18 cellular contexts compared by ENCODE assay signal in the genomic region with DNA sequence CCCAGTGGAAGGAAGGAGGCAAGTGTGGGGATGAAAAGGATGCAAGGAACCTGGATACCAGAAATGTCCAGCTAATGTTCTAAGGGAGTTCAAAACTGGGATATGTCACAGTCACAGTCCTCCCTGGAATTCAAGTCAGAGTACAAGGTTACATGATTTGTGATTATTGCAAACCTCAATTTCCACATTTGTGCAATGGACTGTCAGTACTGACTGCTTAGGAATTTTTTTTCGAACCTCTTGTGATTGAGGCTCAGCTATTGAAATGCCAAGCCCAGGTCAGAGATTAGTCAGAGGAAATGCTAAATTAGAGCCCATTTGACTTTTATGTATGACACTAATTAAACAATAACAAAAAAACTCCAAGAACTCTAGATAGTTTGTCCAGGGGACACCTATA.
DNase-seq lines count a peak whose midpoint lies in the region; ATAC-seq and TF ChIP-seq lines count a peak whose summit lies in the region.
"Had no signal": no experiment of that assay in that cellular context is flagged by ENCODE, and none has a peak within 500 bp of the region (broad histone marks: within the 10 kb centered on the region; RNA-seq: fewer than 3 reads in every experiment).

No MANE protein-coding gene starts in this region.

- H2BK12ac ChIP-seq in mesenchymal stem cell (ENCODE audit: low read length in 2 of 2): peak overlapping the region in 1 of 2 experiments; percentile 30

- no peaks in the 10 kb centered on the region; the same call in 1 of the 2 replicates for H3K36me3 ChIP-seq in PC-3 (ENCODE audit: low read depth, low read length)
- peaks cover 0 to 2% of the 10 kb centered on the region in 2 experiments for H3K36me3 ChIP-seq in mesenchymal stem cell (ENCODE audit: control insufficient read depth in 1 of 2, insufficient read depth in 2 of 2, low read depth in 1 of 2, low read length in 2 of 2)
- no peaks in the 10 kb centered on the region for H3K36me3 ChIP-seq in OCI-LY7 (ENCODE audit: insufficient read depth, low read length)
- H3K36me3 ChIP-seq: pancreas, suprapubic skin had no signal

- H3K9me2 ChIP-seq in PC-3 (replicated peaks; ENCODE audit: low read length) (no peaks in the 10 kb centered on the region), OCI-LY7 (ENCODE audit: insufficient read depth, low read length) (no peaks in the 10 kb centered on the region)

- ATAC-seq in PC-3: peak; percentile 39
- no peak for ATAC-seq in GM21825 (IDR thresholded peaks at IDR 0.05; ENCODE audit: unreplicated experiment)
- ATAC-seq: activated T-helper 17 cell treated with anti-CD3 and anti-CD28 coated beads, Interleukin-2, amount 50 U/mL, for 72 hours; HepG2; naive thymus-derived CD8-positive, alpha-beta T cell; pancreas had no signal

- BruUV-seq in PC-3 (replicated peaks; lab: Mats Ljungman, UMichigan) (no TSS peak), OCI-LY7 (replicated peaks; lab: Mats Ljungman, UMichigan) (no TSS peak)

- H3K4me2 ChIP-seq in PC-3 (ENCODE audit: low read length) (peak overlapping the region; percentile 26; the same call in 1 of the 2 replicates), mesenchymal stem cell (ENCODE audit: low read length, poor library complexity, severe bottlenecking) (no peak overlapping the region), OCI-LY7 (ENCODE audit: low read length) (no peak overlapping the region)

- H3K23ac ChIP-seq in mesenchymal stem cell (ENCODE audit: low read length in 2 of 2): no peak overlapping the region

- no peak overlapping the region for H3K4me3 ChIP-seq in PC-3 (ENCODE audit: low read length)
- no peak overlapping the region for H3K4me3 ChIP-seq in cardiac fibroblast (replicated peaks in 1 of 2; ENCODE audit: low read depth in 2 of 2, low read length in 2 of 2)
- no peak overlapping the region for H3K4me3 ChIP-seq in mesenchymal stem cell (ENCODE audit: insufficient read depth in 1 of 2, low read depth in 1 of 2, low read length in 2 of 2)
- H3K4me3 ChIP-seq in OCI-LY7 (ENCODE audit: low read depth, low read length, poor library complexity, severe bottlenecking): no peak overlapping the region
- H3K4me3 ChIP-seq: pancreas, suprapubic skin had no signal

- DNase-seq in EL: peak; percentile 67
- DNase-seq in PC-3: peak; percentile 32
- peak; percentile 26 to 51 for DNase-seq in cardiac fibroblast (ENCODE audit: low read depth in 2 of 2)
- DNase-seq in mesenchymal stem cell: peak; percentile 37
- DNase-seq in activated CD4-positive, CD25-positive, alpha-beta regulatory T cell (lab: John Stamatoyannopoulos, UW): no peak
- no peak for DNase-seq in CD1c-positive myeloid dendritic cell (ENCODE audit: extremely low spot score)
- no peak for DNase-seq in OCI-LY7 (ENCODE audit: low spot score)
- DNase-seq: C1 segment of cervical spinal cord; DMS53; naive thymus-derived CD8-positive, alpha-beta T cell; NCI-H1694 treated with DMSO at 0.1 percent for 48 hours; NCI-H345; pancreas; small intestine had no signal

- H4K20me1 ChIP-seq in PC-3 (ENCODE audit: low read length): no peaks in the 10 kb centered on the region
- H4K20me1 ChIP-seq in OCI-LY7 (ENCODE audit: insufficient read depth, low read length): no peaks in the 10 kb centered on the region

- no peak overlapping the region for H4K91ac ChIP-seq in mesenchymal stem cell (ENCODE audit: low read length)

- H2AK5ac ChIP-seq in mesenchymal stem cell (ENCODE audit: low read length, severe bottlenecking): no peak overlapping the region

- no peak for TF ChIP-seq CTCF in PC-3 (conservative IDR thresholded peaks at IDR 0.05; ENCODE audit: low read depth, low read length)
- no peak for TF ChIP-seq CTCF in cardiac fibroblast (IDR thresholded peaks at IDR 0.05; ENCODE audit: low read depth, low read length)
- no peak for TF ChIP-seq CTCF in OCI-LY7 (conservative IDR thresholded peaks at IDR 0.05; ENCODE audit: low read length)

- H3K9me3 ChIP-seq in PC-3 (ENCODE audit: low read length): no peaks in the 10 kb centered on the region
- no peaks in the 10 kb centered on the region for H3K9me3 ChIP-seq in mesenchymal stem cell (ENCODE audit: control insufficient read depth, low read length)
- H3K9me3 ChIP-seq in OCI-LY7 (ENCODE audit: low read length): no peaks in the 10 kb centered on the region
- H3K9me3 ChIP-seq: pancreas, suprapubic skin had no signal

- peak overlapping the region; percentile 50 for H3K27ac ChIP-seq in PC-3 (ENCODE audit: low read length)
- no peak overlapping the region for H3K27ac ChIP-seq in mesenchymal stem cell (ENCODE audit: low read length, poor library complexity, severe bottlenecking)
- no peak overlapping the region for H3K27ac ChIP-seq in OCI-LY7 (ENCODE audit: low read depth, low read length, poor library complexity, severe bottlenecking)
- H3K27ac ChIP-seq: pancreas, suprapubic skin had no signal

- H3K79me1 ChIP-seq in mesenchymal stem cell (replicated peaks; ENCODE audit: low read length, poor library complexity, severe bottlenecking): peaks cover 6% of the 10 kb centered on the region

- H3K4me1 ChIP-seq in PC-3 (ENCODE audit: insufficient read depth, low read length) (peaks cover 28% of the 10 kb centered on the region), mesenchymal stem cell (ENCODE audit: control insufficient read depth, insufficient read depth, low read depth, low read length) (peaks cover 7% of the 10 kb centered on the region), OCI-LY7 (ENCODE audit: insufficient read depth, low read length, poor library complexity, severe bottlenecking) (no peaks in the 10 kb centered on the region)
- H3K4me1 ChIP-seq: pancreas had no signal

- H3F3A ChIP-seq in PC-3 (ENCODE audit: low read length, unreplicated experiment): no peaks in the 10 kb centered on the region

- no peak overlapping the region for H3K9ac ChIP-seq in PC-3 (ENCODE audit: low read length)
- no peak overlapping the region for H3K9ac ChIP-seq in mesenchymal stem cell (ENCODE audit: low read length)

- POLR2A ChIA-PET in PC-3 (lab: Charles Lee; ENCODE audit: unreplicated experiment) (no interaction called here), OCI-LY7 (lab: Charles Lee) (no interaction called here)

- no peak overlapping the region for H2BK15ac ChIP-seq in mesenchymal stem cell (ENCODE audit: low read depth, poor library complexity, severe bottlenecking)

- H3K79me2 ChIP-seq in PC-3 (ENCODE audit: low read length) (0 out of 2 replicates have a peak, but pooled peaks cover 4% of the 10 kb centered on the region), OCI-LY7 (ENCODE audit: insufficient read depth, low read depth, low read length) (no peaks in the 10 kb centered on the region)

- no peak overlapping the region for H3K18ac ChIP-seq in mesenchymal stem cell (ENCODE audit: low read depth in 1 of 2, low read length in 2 of 2)

- no peak overlapping the region for H3K4ac ChIP-seq in mesenchymal stem cell (ENCODE audit: low read depth in 1 of 2, low read length in 2 of 2)

- H3K14ac ChIP-seq in mesenchymal stem cell (ENCODE audit: low read length in 2 of 2): no peak overlapping the region

- intact Hi-C loops in PC-3 (cut with micrococcal nuclease): no loop called here
- intact Hi-C loops in OCI-LY7 (cut with micrococcal nuclease; ENCODE audit: unreplicated experiment): no loop called here

- H3K27me3 ChIP-seq in PC-3 (ENCODE audit: low read length) (no peaks in the 10 kb centered on the region), mesenchymal stem cell (ENCODE audit: control insufficient read depth in 1 of 2, insufficient read depth in 1 of 2, low read length in 2 of 2) (no peaks in the 10 kb centered on the region)
- H3K27me3 ChIP-seq: pancreas, suprapubic skin had no signal

- H2BK5ac ChIP-seq in mesenchymal stem cell (ENCODE audit: low read depth, low read length, poor library complexity, severe bottlenecking): no peak overlapping the region

- no peak overlapping the region for H2BK120ac ChIP-seq in mesenchymal stem cell (ENCODE audit: low read depth, low read length)

- WGBS in mesenchymal stem cell: no CpG with 5 or more reads among the region's 1 CpG

- CTCF ChIA-PET in PC-3 (lab: Charles Lee): no interaction called here
- CTCF ChIA-PET in OCI-LY7 (lab: Charles Lee; ENCODE audit: unreplicated experiment): no interaction called here

- no peak overlapping the region for H4K8ac ChIP-seq in mesenchymal stem cell (ENCODE audit: low read length)

- H2AFZ ChIP-seq in PC-3 (ENCODE audit: low read length) (no peak overlapping the region), mesenchymal stem cell (ENCODE audit: low read depth, low read length) (no peak overlapping the region), OCI-LY7 (ENCODE audit: low read length) (no peak overlapping the region)

Comparison
In these comparisons a context has a peak if more than half of its experiments do, and no peak if none do; other contexts are left out.
1. DNase-seq: peak in EL (single experiment), PC-3 (single experiment), cardiac fibroblast (2 of 2) and mesenchymal stem cell (single experiment); none in activated CD4-positive, CD25-positive, alpha-beta regulatory T cell (0 of 4), CD1c-positive myeloid dendritic cell (single experiment) and OCI-LY7 (single experiment).